ENCODE assay signal across 21 cellular contexts in genomic region chr5:108303611-108304010, GRCh38.
"Had no signal": no experiment of that assay in that cellular context is flagged by ENCODE, and none has a peak within 500 bp of the region (broad histone marks: within the 10 kb centered on the region; RNA-seq: fewer than 3 reads in every experiment).

No MANE protein-coding gene starts in this region.

- H3K27ac Mint-ChIP-seq: activated CD4-positive, alpha-beta memory T cell treated with anti-CD3 and anti-CD28 coated beads for 36 hours; activated naive CD8-positive, alpha-beta T cell; IgD-negative memory B cell; T-helper 1 cell treated with Interleukin-12 subunit alpha and Interleukin-12 subunit beta and Interleukin-4 antibody, amounts not matched to agents 30 μg/mL and 1 μg/mL, for 36 hours; WTC11 had no signal

- DNase-seq: activated CD4-positive, alpha-beta memory T cell treated with anti-CD3 and anti-CD28 coated beads for 36 hours; activated CD4-positive, alpha-beta T cell treated with anti-CD3 and anti-CD28 coated beads, Interleukin-2, amount 10 ng/mL, durations not matched to agents 7 days and 5 days; activated CD8-positive, alpha-beta memory T cell treated with anti-CD3 and anti-CD28 coated beads for 24 hours; activated effector memory CD4-positive, alpha-beta T cell treated with anti-CD3 and anti-CD28 coated beads, Interleukin-2, amount 50 U/mL, for 16 hours; activated naive CD4-positive, alpha-beta T cell treated with Interleukin-2 at 50 U/mL for 16 hours; activated T-cell treated with anti-CD3 and anti-CD28 coated beads, Interleukin-2, amount 50 U/mL, for 4 hours; anterior cingulate cortex; central memory CD4-positive, alpha-beta T cell; KG1; NCI-H1048; NCI-H146; NCI-H1930; NCI-H2171 treated with DMSO at 0.1 percent for 48 hours; NCI-H226; NCI-H510A; NCI-H526 treated with DMSO at 0.1 percent for 48 hours; NCI-H82 had no signal

- H3K9me3 Mint-ChIP-seq: activated CD4-positive, alpha-beta memory T cell treated with anti-CD3 and anti-CD28 coated beads for 36 hours; activated CD4-positive, alpha-beta T cell treated with anti-CD3 and anti-CD28 coated beads, Interleukin-2, amount 10 ng/mL, durations not matched to agents 7 days and 5 days; activated T-cell treated with anti-CD3 and anti-CD28 coated beads, Interleukin-2, amount 50 U/mL, for 4 hours; IgD-negative memory B cell; T-helper 1 cell treated with Interleukin-12 subunit alpha and Interleukin-12 subunit beta and Interleukin-4 antibody, amounts not matched to agents 30 μg/mL and 1 μg/mL, for 36 hours; WTC11 had no signal

- ATAC-seq: activated T-cell treated with anti-CD3 and anti-CD28 coated beads, Interleukin-2, amount 50 U/mL, for 4 hours; WTC11 had no signal

- H3K36me3 Mint-ChIP-seq: activated CD4-positive, alpha-beta memory T cell treated with anti-CD3 and anti-CD28 coated beads for 36 hours; activated naive CD8-positive, alpha-beta T cell; WTC11 had no signal
